1 cellular context compared by ENCODE assay signal in the genomic region with DNA sequence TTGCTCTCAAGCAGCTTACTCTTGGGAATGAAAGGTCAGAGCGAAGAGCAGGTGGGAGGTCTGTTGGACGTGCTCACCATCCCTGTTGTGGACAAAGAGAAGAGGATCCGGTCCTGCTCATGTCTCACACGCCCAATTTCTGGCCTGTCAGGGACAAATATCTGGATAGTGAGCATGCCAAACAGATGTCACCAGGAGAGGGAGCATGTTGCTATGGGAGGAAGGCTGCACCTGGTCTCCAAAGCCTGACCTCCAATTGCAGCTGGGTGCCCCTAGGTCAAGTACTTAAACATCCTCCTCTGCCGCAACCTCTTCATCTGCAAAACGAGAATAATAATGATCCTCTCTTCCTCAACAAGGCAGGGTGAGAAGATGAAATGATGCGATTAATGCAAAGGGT.
TF ChIP-seq lines count a peak whose summit lies in the region.

No MANE protein-coding gene starts in this region.

TF ChIP-seq in H1, 55 proteins besides CTCF, POLR2A, EP300 and RAD21 (continued from another document):
- peak; percentile 16 for TF ChIP-seq EZH2 (IDR thresholded peaks at IDR 0.05; ENCODE audit: low read depth, low read length, severe bottlenecking)
- no peak for TF ChIP-seq PHF8 (conservative IDR thresholded peaks at IDR 0.05; ENCODE audit: low read depth, low read length)
- no peak for TF ChIP-seq SP1 (IDR thresholded peaks at IDR 0.05; ENCODE audit: low read depth, low read length)
